Comparison of ENCODE assay signal across 24 cellular contexts in the genomic region with DNA sequence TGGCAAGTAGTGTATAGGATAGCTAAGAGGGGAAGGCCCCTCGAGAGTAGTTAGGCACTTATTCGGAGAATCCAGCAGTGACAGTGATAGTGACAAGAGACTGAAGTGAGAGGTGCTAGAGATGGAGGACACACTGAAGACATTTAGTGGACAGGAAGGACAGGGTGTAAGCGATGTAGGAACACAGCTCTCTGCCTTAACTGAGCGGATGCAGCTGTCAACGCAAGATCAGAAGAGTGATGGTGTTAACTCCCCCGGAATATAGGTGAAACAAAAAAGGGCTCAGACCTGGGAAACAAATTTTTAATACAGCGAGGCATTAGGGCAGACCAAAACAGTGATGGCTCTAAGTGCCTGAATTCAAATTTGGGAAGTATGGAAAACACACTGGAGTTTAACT.
"Had no signal": no experiment of that assay in that cellular context is flagged by ENCODE, and none has a peak within 500 bp of the region (broad histone marks: within the 10 kb centered on the region; RNA-seq: fewer than 3 reads in every experiment).

No MANE protein-coding gene starts in this region.

- DNase-seq: activated CD4-positive, alpha-beta memory T cell treated with anti-CD3 and anti-CD28 coated beads for 36 hours; activated CD4-positive, alpha-beta T cell treated with anti-CD3 and anti-CD28 coated beads for 36 hours; activated CD4-positive, CD25-positive, alpha-beta regulatory T cell; activated CD4-positive, CD25-positive, alpha-beta regulatory T cell treated with anti-CD3 and anti-CD28 coated beads, Interleukin-2, amount 50 U/mL, for 72 hours; activated CD8-positive, alpha-beta memory T cell treated with anti-CD3 and anti-CD28 coated beads, Interleukin-2, amount 10 ng/mL, durations not matched to agents 7 days and 5 days; activated CD8-positive, alpha-beta memory T cell treated with anti-CD3 and anti-CD28 coated beads, Interleukin-2, amount 50 U/mL, for 4 hours; activated CD8-positive, alpha-beta T cell treated with anti-CD3 and anti-CD28 coated beads, Interleukin-2, amount 10 ng/mL, durations not matched to agents 7 days and 5 days; activated gamma-delta T cell; activated naive CD4-positive, alpha-beta T cell; activated naive CD4-positive, alpha-beta T cell treated with anti-CD3 and anti-CD28 coated beads, Interleukin-2, amount 10 ng/mL, durations not matched to agents 7 days and 5 days; activated naive CD8-positive, alpha-beta T cell treated with anti-CD3 and anti-CD28 coated beads, Interleukin-2, amount 10 ng/mL, durations not matched to agents 7 days and 5 days; activated T-cell treated with anti-CD3 and anti-CD28 coated beads, Interleukin-2, amount 50 U/mL, for 24 hours; activated T-cell treated with anti-CD3 and anti-CD28 coated beads, Interleukin-2, amount 50 U/mL, for 72 hours; anterior cingulate cortex; brain microvascular endothelial cell; dorsolateral prefrontal cortex; effector memory CD4-positive, alpha-beta T cell; endodermal cell; foreskin fibroblast; head of caudate nucleus; T-cell had no signal

- H3K27me3 ChIP-seq: brain microvascular endothelial cell, dorsolateral prefrontal cortex had no signal

- ATAC-seq: activated CD4-positive, alpha-beta T cell treated with anti-CD3 and anti-CD28 coated beads for 36 hours; activated CD8-positive, alpha-beta memory T cell treated with anti-CD3 and anti-CD28 coated beads, Interleukin-2, amount 10 ng/mL, durations not matched to agents 7 days and 5 days; activated CD8-positive, alpha-beta T cell treated with anti-CD3 and anti-CD28 coated beads, Interleukin-2, amount 10 ng/mL, durations not matched to agents 7 days and 5 days; activated naive CD4-positive, alpha-beta T cell treated with anti-CD3 and anti-CD28 coated beads, Interleukin-2, amount 50 U/mL, for 72 hours; activated T-cell treated with anti-CD3 and anti-CD28 coated beads, Interleukin-2, amount 50 U/mL, for 72 hours; esophagus mucosa; T-cell had no signal

- H3K4me3 ChIP-seq: coronary artery, dorsolateral prefrontal cortex had no signal

- H3K27ac ChIP-seq: brain microvascular endothelial cell, coronary artery, dorsolateral prefrontal cortex had no signal
